17 cellular contexts compared by ENCODE assay signal in genomic region chr16:88602091-88602490, GRCh38. TPM values are rescaled to one million over a fixed set of nuclear protein-coding genes. Genes with fewer than 3 reads are reported as not detected.
A peak's percentile ranks its signal among the peaks of the same experiment; 100 is the strongest.
DNase-seq lines count a peak whose midpoint lies in the region; ATAC-seq and TF ChIP-seq lines count a peak whose summit lies in the region.
"Had no signal": no experiment of that assay in that cellular context is flagged by ENCODE, and none has a peak within 500 bp of the region (broad histone marks: within the 10 kb centered on the region; RNA-seq: fewer than 3 reads in every experiment).

No MANE protein-coding gene starts in this region.

- no peaks in the 10 kb centered on the region for H3K27me3 ChIP-seq in BLaER1 treated with 17β-estradiol and CSF1 and Interleukin-3, amounts not matched to agents 10 nM and 100 nM
- no peaks in the 10 kb centered on the region for H3K27me3 ChIP-seq in lower lobe of right lung (ENCODE audit: low read depth)

- ATAC-seq in lower lobe of right lung (peak; percentile 31 to 59), GM19467 (IDR thresholded peaks at IDR 0.05; ENCODE audit: unreplicated experiment) (no peak)
- ATAC-seq: SK-N-SH treated with all-trans-retinoic acid at 6 μM for 48 hours had no signal

- intact Hi-C loops in lower lobe of right lung (cut with DNase I), result no loop called here

- H3K4me2 ChIP-seq in BLaER1 treated with 17β-estradiol and CSF1 and Interleukin-3, amounts not matched to agents 10 nM and 100 nM, result peak overlapping the region in 9 of 11 experiments; percentile 87 to 98 (median 94); a peak in 17 of 22 replicates

- no peaks in the 10 kb centered on the region for H3K9me3 Mint-ChIP-seq in endothelial cell (ENCODE audit: unreplicated experiment)
- no peaks in the 10 kb centered on the region for H3K9me3 Mint-ChIP-seq in activated naive CD8-positive, alpha-beta T cell treated with anti-CD3 and anti-CD28 coated beads for 36 hours
- H3K9me3 Mint-ChIP-seq: IgD-negative memory B cell had no signal

- H3K27me3 Mint-ChIP-seq in endothelial cell (ENCODE audit: unreplicated experiment), result no peaks in the 10 kb centered on the region
- H3K27me3 Mint-ChIP-seq in activated naive CD8-positive, alpha-beta T cell treated with anti-CD3 and anti-CD28 coated beads for 36 hours, result no peaks in the 10 kb centered on the region
- H3K27me3 Mint-ChIP-seq: IgD-negative memory B cell had no signal

- peak; percentile 22 for DNase-seq in NCI-H510A treated with DMSO at 0.1 percent for 48 hours (lab: John Stamatoyannopoulos, UW)
- DNase-seq in endothelial cell (ENCODE audit: low spot score), result no peak
- DNase-seq in lower lobe of right lung, result peak; percentile 67
- DNase-seq in NCI-H2029 treated with DMSO at 0.1 percent for 48 hours (lab: John Stamatoyannopoulos, UW), result no peak
- no peak for DNase-seq in islet precursor cell
- DNase-seq in activated naive CD8-positive, alpha-beta T cell treated with anti-CD3 and anti-CD28 coated beads for 36 hours, result no peak
- DNase-seq: C1 segment of cervical spinal cord, NCI-H1930, NCI-H2171 treated with DMSO at 0.1 percent for 48 hours, NCI-H524, SHP77 treated with DMSO at 0.1 percent for 48 hours had no signal

- H3K9ac ChIP-seq in BLaER1 treated with 17β-estradiol and CSF1 and Interleukin-3, amounts not matched to agents 10 nM and 100 nM, result peak overlapping the region in 7 of 11 experiments; percentile 21 to 71 (median 58); a peak in 8 of 22 replicates

- H3K4me1 ChIP-seq in BLaER1 treated with 17β-estradiol and CSF1 and Interleukin-3, amounts not matched to agents 10 nM and 100 nM, result peaks cover 44 to 80% (median 75%) of the 10 kb centered on the region in 10 experiments
- peaks cover 40% of the 10 kb centered on the region for H3K4me1 ChIP-seq in lower lobe of right lung

- peaks cover 60 to 87% (median 76%) of the 10 kb centered on the region in 11 experiments for H3K36me3 ChIP-seq in BLaER1 treated with 17β-estradiol and CSF1 and Interleukin-3, amounts not matched to agents 10 nM and 100 nM
- peaks cover 82% of the 10 kb centered on the region for H3K36me3 ChIP-seq in lower lobe of right lung

- no peaks in the 10 kb centered on the region for H3K9me3 ChIP-seq in BLaER1 treated with 17β-estradiol and CSF1 and Interleukin-3, amounts not matched to agents 10 nM and 100 nM (replicated peaks in 1 of 11)
- no peaks in the 10 kb centered on the region for H3K9me3 ChIP-seq in lower lobe of right lung

- H3K4me3 ChIP-seq in BLaER1 treated with 17β-estradiol and CSF1 and Interleukin-3, amounts not matched to agents 10 nM and 100 nM, result no peak overlapping the region
- H3K4me3 ChIP-seq in lower lobe of right lung, result no peak overlapping the region

- H3K4me3 Mint-ChIP-seq in endothelial cell (ENCODE audit: unreplicated experiment), result peak overlapping the region; percentile 57
- no peak overlapping the region for H3K4me3 Mint-ChIP-seq in activated naive CD8-positive, alpha-beta T cell treated with anti-CD3 and anti-CD28 coated beads for 36 hours

- TF ChIP-seq CTCF in endothelial cell (IDR thresholded peaks at IDR 0.05; ENCODE audit: unreplicated experiment) (no peak), lower lobe of right lung (IDR thresholded peaks at IDR 0.05) (no peak)

- peaks cover 19% of the 10 kb centered on the region for H3K36me3 Mint-ChIP-seq in endothelial cell (ENCODE audit: low read depth, unreplicated experiment)
- H3K36me3 Mint-ChIP-seq in activated naive CD8-positive, alpha-beta T cell treated with anti-CD3 and anti-CD28 coated beads for 36 hours, result peaks cover 23% of the 10 kb centered on the region
- H3K36me3 Mint-ChIP-seq: IgD-negative memory B cell had no signal

- peaks cover under 1% of the 10 kb centered on the region for H3K4me1 Mint-ChIP-seq in endothelial cell (ENCODE audit: unreplicated experiment)
- H3K4me1 Mint-ChIP-seq in activated naive CD8-positive, alpha-beta T cell treated with anti-CD3 and anti-CD28 coated beads for 36 hours, result peaks cover 4% of the 10 kb centered on the region

- no peak overlapping the region for H3K27ac Mint-ChIP-seq in endothelial cell (ENCODE audit: unreplicated experiment)
- H3K27ac Mint-ChIP-seq in activated naive CD8-positive, alpha-beta T cell treated with anti-CD3 and anti-CD28 coated beads for 36 hours, result no peak overlapping the region

- H3K27ac ChIP-seq in BLaER1 treated with 17β-estradiol and CSF1 and Interleukin-3, amounts not matched to agents 10 nM and 100 nM, result peak overlapping the region in 4 of 11 experiments; percentile 67 to 81 (median 78); a peak in 6 of 22 replicates
- peak overlapping the region; percentile 36 for H3K27ac ChIP-seq in lower lobe of right lung

- peaks cover 22 to 88% (median 62%) of the 10 kb centered on the region in 11 experiments; a peak in 20 of 22 replicates for H4K20me1 ChIP-seq in BLaER1 treated with 17β-estradiol and CSF1 and Interleukin-3, amounts not matched to agents 10 nM and 100 nM

RNA-seq across cellular contexts. Expression of gene ZC3H18, which starts 31.9 kb away (rescaled TPM):
- 49.3 TPM for total RNA-seq in endothelial cell (ENCODE audit: unreplicated experiment)
- 49.2 TPM for total RNA-seq in lower lobe of right lung
- 10 to 100 TPM; 84.3 to 86.8 TPM for total RNA-seq in activated naive CD8-positive, alpha-beta T cell treated with anti-CD3 and anti-CD28 coated beads for 36 hours

RNA-seq across cellular contexts. Expression of gene IL17C, which starts 36.3 kb away (rescaled TPM):
- 0.26 TPM for total RNA-seq in endothelial cell (ENCODE audit: unreplicated experiment)
- total RNA-seq in lower lobe of right lung, result not detected
- not detected for total RNA-seq in activated naive CD8-positive, alpha-beta T cell treated with anti-CD3 and anti-CD28 coated beads for 36 hours
- total RNA-seq: H4, LHCN-M2 had no signal

RNA-seq across cellular contexts. Expression of gene CYBA, which starts 48.8 kb away (rescaled TPM):
- total RNA-seq in endothelial cell (ENCODE audit: unreplicated experiment), result 140 TPM
- 371 TPM for total RNA-seq in lower lobe of right lung
- total RNA-seq in activated naive CD8-positive, alpha-beta T cell treated with anti-CD3 and anti-CD28 coated beads for 36 hours, result 100 to 1,000 TPM; 197 to 204 TPM
- total RNA-seq: H4 had no signal

Comparison
In these comparisons a context has a peak if more than half of its experiments do, and no peak if none do; other contexts are left out.
1. DNase-seq: peak in NCI-H510A treated with DMSO at 0.1 percent for 48 hours (single experiment) and lower lobe of right lung (single experiment); none in endothelial cell (single experiment), NCI-H2029 treated with DMSO at 0.1 percent for 48 hours (single experiment), islet precursor cell (single experiment) and activated naive CD8-positive, alpha-beta T cell treated with anti-CD3 and anti-CD28 coated beads for 36 hours (single experiment).